8 cellular contexts compared by ENCODE assay signal in the genomic region with DNA sequence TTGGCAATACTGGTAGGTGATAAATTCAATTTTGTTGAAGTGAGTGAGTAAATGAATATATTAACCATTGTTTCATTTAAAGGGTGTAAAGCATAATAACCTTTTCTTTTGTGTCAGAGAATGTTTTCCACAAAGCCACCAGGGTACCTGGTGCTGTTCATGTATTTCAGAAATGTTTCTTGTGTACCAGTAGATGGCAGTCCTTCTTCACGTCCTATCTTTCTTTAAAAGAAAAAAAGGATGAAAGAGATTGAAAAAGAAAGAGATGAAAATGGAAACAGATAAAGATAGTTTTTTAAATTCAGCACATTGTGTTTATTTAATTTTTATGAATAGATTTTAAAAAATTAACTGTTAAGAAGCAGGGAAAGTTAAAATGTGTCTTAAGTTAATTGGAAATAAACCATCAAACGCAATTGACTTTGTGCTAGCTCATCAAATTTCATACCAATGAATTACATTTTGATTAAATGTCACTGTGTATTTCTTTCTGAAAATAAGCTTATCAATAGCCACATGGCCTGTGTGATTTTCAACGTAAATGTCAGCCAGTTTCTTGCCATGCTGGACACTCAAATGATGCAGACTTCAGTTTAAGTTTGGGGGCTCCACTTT.
DNase-seq lines count a peak whose midpoint lies in the region; ATAC-seq, FAIRE-seq and TF ChIP-seq lines count a peak whose summit lies in the region.

No MANE protein-coding gene starts in this region.

- intact Hi-C loops in CD8-positive, alpha-beta T cell (cut with DNase I, micrococcal nuclease) = no loop called here
- intact Hi-C loops in pancreas (cut with DNase I) = no loop called here

- H3K27me3 ChIP-seq in CD8-positive, alpha-beta T cell (ENCODE audit: insufficient read depth, low read length) = no peaks in the 10 kb centered on the region
- peaks cover 0 to 6% (median 1%) of the 10 kb centered on the region in 4 donors for H3K27me3 ChIP-seq in pancreas

- H3K4me1 ChIP-seq in CD8-positive, alpha-beta T cell (ENCODE audit: insufficient read depth, low read length) = no peaks in the 10 kb centered on the region
- H3K4me1 ChIP-seq in pancreas = no peaks in the 10 kb centered on the region

- no peak overlapping the region for H3K27ac ChIP-seq in CD8-positive, alpha-beta T cell (ENCODE audit: low read depth, low read length)
- H3K27ac ChIP-seq in pancreas = no peak overlapping the region

- no peaks in the 10 kb centered on the region for H3K9me3 Mint-ChIP-seq in CD8-positive, alpha-beta T cell
- H3K9me3 Mint-ChIP-seq in natural killer cell treated with Interleukin-12 subunit alpha and Interleukin-12 subunit beta and Interleukin-15 and Interleukin-18, amount 100 ng/mL, for 72 hours = no peaks in the 10 kb centered on the region

- POLR2A ChIA-PET in CD8-positive, alpha-beta T cell (lab: Charles Lee) = no interaction called here

- 29 to 33% methylated on average over 3 of the region's 3 CpGs for WGBS in pancreas, 2 donors

- no peak for ATAC-seq in CD8-positive, alpha-beta T cell
- ATAC-seq in GM21529 (IDR thresholded peaks at IDR 0.05; ENCODE audit: unreplicated experiment) = peak; percentile 56
- ATAC-seq in pancreas = no peak
- no peak for ATAC-seq in natural killer cell treated with Interleukin-12 subunit alpha and Interleukin-12 subunit beta and Interleukin-15 and Interleukin-18, amount 100 ng/mL, for 72 hours
- ATAC-seq in GM19452 (IDR thresholded peaks at IDR 0.05; ENCODE audit: unreplicated experiment) = no peak

- no peaks in the 10 kb centered on the region for H3K36me3 ChIP-seq in CD8-positive, alpha-beta T cell (ENCODE audit: insufficient read depth, low read length)
- no peaks in the 10 kb centered on the region for H3K36me3 ChIP-seq in pancreas

- H3K9me3 ChIP-seq in CD8-positive, alpha-beta T cell (ENCODE audit: low read length) = no peaks in the 10 kb centered on the region
- H3K9me3 ChIP-seq in pancreas = no peaks in the 10 kb centered on the region

- no peaks in the 10 kb centered on the region for H3K36me3 Mint-ChIP-seq in CD8-positive, alpha-beta T cell
- no peaks in the 10 kb centered on the region for H3K36me3 Mint-ChIP-seq in natural killer cell treated with Interleukin-12 subunit alpha and Interleukin-12 subunit beta and Interleukin-15 and Interleukin-18, amount 100 ng/mL, for 72 hours

- no peak overlapping the region for H3K27ac Mint-ChIP-seq in CD8-positive, alpha-beta T cell
- no peak overlapping the region for H3K27ac Mint-ChIP-seq in natural killer cell treated with Interleukin-12 subunit alpha and Interleukin-12 subunit beta and Interleukin-15 and Interleukin-18, amount 100 ng/mL, for 72 hours

- CTCF ChIA-PET in CD8-positive, alpha-beta T cell (lab: Charles Lee) = interaction anchor here (0.9 kb wide), 1 partner anchor 9 kb away, joined by 3 read pairs; no protein-coding TSS in a partner anchor

- H3K4me3 Mint-ChIP-seq in CD8-positive, alpha-beta T cell = no peak overlapping the region
- no peak overlapping the region for H3K4me3 Mint-ChIP-seq in natural killer cell treated with Interleukin-12 subunit alpha and Interleukin-12 subunit beta and Interleukin-15 and Interleukin-18, amount 100 ng/mL, for 72 hours

- peak; percentile 54 for FAIRE-seq in pancreas (lab: Jason Lieb, UNC)

- H3K27me3 Mint-ChIP-seq in CD8-positive, alpha-beta T cell (ENCODE audit: low read depth) = peaks cover 10% of the 10 kb centered on the region
- H3K27me3 Mint-ChIP-seq in natural killer cell treated with Interleukin-12 subunit alpha and Interleukin-12 subunit beta and Interleukin-15 and Interleukin-18, amount 100 ng/mL, for 72 hours = no peaks in the 10 kb centered on the region

- H3K4me1 Mint-ChIP-seq in CD8-positive, alpha-beta T cell (ENCODE audit: low read depth) = no peaks in the 10 kb centered on the region
- no peaks in the 10 kb centered on the region for H3K4me1 Mint-ChIP-seq in natural killer cell treated with Interleukin-12 subunit alpha and Interleukin-12 subunit beta and Interleukin-15 and Interleukin-18, amount 100 ng/mL, for 72 hours (ENCODE audit: low read depth in 2 of 2)

- TF ChIP-seq CTCF in CD8-positive, alpha-beta T cell (IDR thresholded peaks at IDR 0.05) = peak; percentile 20
- TF ChIP-seq CTCF in choroid plexus epithelial cell (conservative IDR thresholded peaks at IDR 0.05; ENCODE audit: low read depth, low read length) (peak; percentile 61), pancreas (IDR thresholded peaks at IDR 0.05) (peak in 2 of 4 donors; percentile 26 to 29)

- no peak overlapping the region for H3K4me3 ChIP-seq in CD8-positive, alpha-beta T cell (ENCODE audit: low read depth, low read length)
- H3K4me3 ChIP-seq in choroid plexus epithelial cell (ENCODE audit: low read depth, low read length) (no peak overlapping the region), pancreas (no peak overlapping the region)

- DNase-seq in CD8-positive, alpha-beta T cell = no peak
- peak; percentile 53 for DNase-seq in NCI-H446 treated with DMSO at 0.1 percent for 48 hours (lab: John Stamatoyannopoulos, UW)
- peak; percentile 44 for DNase-seq in choroid plexus epithelial cell (ENCODE audit: low read depth)
- no peak for DNase-seq in pancreas
- DNase-seq in natural killer cell treated with Interleukin-12 subunit alpha and Interleukin-12 subunit beta and Interleukin-15 and Interleukin-18, amount 100 ng/mL, for 72 hours (ENCODE audit: low spot score) = no peak
- DNase-seq in activated CD8-positive, alpha-beta memory T cell treated with anti-CD3 and anti-CD28 coated beads, Interleukin-2, amount 50 U/mL, for 48 hours = no peak

Comparison
In these comparisons a context has a peak if more than half of its experiments do, and no peak if none do; other contexts are left out.
1. DNase-seq: peak in NCI-H446 treated with DMSO at 0.1 percent for 48 hours (single experiment) and choroid plexus epithelial cell (single experiment); none in CD8-positive, alpha-beta T cell (0 of 7), pancreas (0 of 6), natural killer cell treated with Interleukin-12 subunit alpha and Interleukin-12 subunit beta and Interleukin-15 and Interleukin-18, amount 100 ng/mL, for 72 hours (single experiment) and activated CD8-positive, alpha-beta memory T cell treated with anti-CD3 and anti-CD28 coated beads, Interleukin-2, amount 50 U/mL, for 48 hours (single experiment).